ENCODE assay signal across 9 cellular contexts in genomic region chr5:40904205-40904993, GRCh38. TPM values are rescaled to one million over a fixed set of nuclear protein-coding genes. Genes with fewer than 3 reads are reported as not detected.
DNase-seq lines count a peak whose midpoint lies in the region; ATAC-seq lines count a peak whose summit lies in the region.
"Had no signal": no experiment of that assay in that cellular context is flagged by ENCODE, and none has a peak within 500 bp of the region (broad histone marks: within the 10 kb centered on the region; RNA-seq: fewer than 3 reads in every experiment).

No MANE protein-coding gene starts in this region.

- POLR2A ChIA-PET in activated CD4-positive, alpha-beta memory T cell treated with anti-CD3 and anti-CD28 coated beads, Interleukin-2, amount 10 ng/mL, durations not matched to agents 7 days and 5 days (lab: Charles Lee), result interaction anchor here (0.6 kb wide), 1 partner anchor 872 kb away, joined by 4 read pairs; no protein-coding TSS in a partner anchor

- no peaks in the 10 kb centered on the region for H3K36me3 Mint-ChIP-seq in activated CD4-positive, alpha-beta memory T cell treated with anti-CD3 and anti-CD28 coated beads, Interleukin-2, amount 10 ng/mL, durations not matched to agents 7 days and 5 days (ENCODE audit: low read depth)
- H3K36me3 Mint-ChIP-seq: activated naive CD8-positive, alpha-beta T cell had no signal

- intact Hi-C loops in head of caudate nucleus (cut with DNase I), result no loop called here

- no peaks in the 10 kb centered on the region for H3K4me1 Mint-ChIP-seq in activated CD4-positive, alpha-beta memory T cell treated with anti-CD3 and anti-CD28 coated beads, Interleukin-2, amount 10 ng/mL, durations not matched to agents 7 days and 5 days

- peak; percentile 78 for DNase-seq in DMS 273 (lab: John Stamatoyannopoulos, UW; ENCODE audit: unreplicated experiment)
- DNase-seq in GM19238 (ENCODE audit: insufficient read length, low spot score), result peak; percentile 23
- peak; percentile 74 for DNase-seq in NCI-H2227 (lab: John Stamatoyannopoulos, UW; ENCODE audit: unreplicated experiment)
- peak; percentile 27 for DNase-seq in activated CD4-positive, alpha-beta memory T cell treated with anti-CD3 and anti-CD28 coated beads, Interleukin-2, amount 10 ng/mL, durations not matched to agents 7 days and 5 days
- DNase-seq in head of caudate nucleus, result peak in 39 of 42 donors; percentile 11 to 78 (median 54)
- peak; percentile 17 for DNase-seq in pulmonary artery endothelial cell (ENCODE audit: low read depth, low spot score)
- DNase-seq in effector CD4-positive, alpha-beta T cell, result no peak

- H3K4me3 Mint-ChIP-seq in activated CD4-positive, alpha-beta memory T cell treated with anti-CD3 and anti-CD28 coated beads, Interleukin-2, amount 10 ng/mL, durations not matched to agents 7 days and 5 days, result no peak overlapping the region
- H3K4me3 Mint-ChIP-seq: activated naive CD8-positive, alpha-beta T cell had no signal

- no peak overlapping the region for H3K27ac Mint-ChIP-seq in activated CD4-positive, alpha-beta memory T cell treated with anti-CD3 and anti-CD28 coated beads, Interleukin-2, amount 10 ng/mL, durations not matched to agents 7 days and 5 days
- H3K27ac Mint-ChIP-seq: activated naive CD8-positive, alpha-beta T cell had no signal

- H3K27me3 Mint-ChIP-seq in activated CD4-positive, alpha-beta memory T cell treated with anti-CD3 and anti-CD28 coated beads, Interleukin-2, amount 10 ng/mL, durations not matched to agents 7 days and 5 days, result peaks cover 14% of the 10 kb centered on the region

- peak; percentile 91 for ATAC-seq in HG03175 (IDR thresholded peaks at IDR 0.05; ENCODE audit: unreplicated experiment)

- H3K9me3 Mint-ChIP-seq in activated CD4-positive, alpha-beta memory T cell treated with anti-CD3 and anti-CD28 coated beads, Interleukin-2, amount 10 ng/mL, durations not matched to agents 7 days and 5 days, result no peaks in the 10 kb centered on the region

- CTCF ChIA-PET in activated CD4-positive, alpha-beta memory T cell treated with anti-CD3 and anti-CD28 coated beads, Interleukin-2, amount 10 ng/mL, durations not matched to agents 7 days and 5 days (lab: Charles Lee), result interaction anchor here (0.8 to 2.3 kb wide), 10 partner anchors 11 to 939 kb away, joined by 3 to 9 read pairs (median 4); no protein-coding TSS in a partner anchor

RNA-seq across cellular contexts. Expression of gene C7, which starts 4.9 kb away (rescaled TPM):
- not detected for total RNA-seq in activated CD4-positive, alpha-beta memory T cell treated with anti-CD3 and anti-CD28 coated beads, Interleukin-2, amount 10 ng/mL, durations not matched to agents 7 days and 5 days
- total RNA-seq in pulmonary artery endothelial cell, result 1.2 and 7.7 TPM in 2 replicates
